8 cellular contexts compared by ENCODE assay signal in the genomic region with DNA sequence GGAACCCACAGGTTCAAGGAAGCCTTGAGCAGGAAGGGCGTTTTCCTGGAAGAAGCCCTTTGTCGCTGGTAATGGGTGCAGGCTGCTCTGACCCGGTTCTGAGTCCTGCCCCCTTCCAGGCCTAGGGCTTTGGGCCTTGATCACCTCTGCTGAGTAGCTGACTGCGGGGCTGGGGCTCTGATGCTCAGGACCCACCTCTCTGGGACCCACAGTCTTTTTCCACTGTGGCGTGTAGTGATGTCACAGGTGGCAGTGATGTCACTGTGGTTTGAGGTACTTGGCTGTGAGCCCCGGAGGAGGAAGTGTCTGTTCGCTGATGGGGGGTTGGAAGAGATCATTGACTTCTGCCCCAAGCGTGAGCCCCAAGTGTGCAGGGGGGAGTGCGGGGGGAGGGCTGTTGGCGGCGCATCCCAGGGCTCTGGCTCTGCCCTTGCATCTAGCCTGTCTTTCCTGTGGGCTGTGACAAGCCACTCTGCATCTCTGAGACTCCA. TPM values are rescaled to one million over a fixed set of nuclear protein-coding genes. Genes with fewer than 3 reads are reported as not detected.
A peak's percentile ranks its signal among the peaks of the same experiment; 100 is the strongest.
DNase-seq lines count a peak whose midpoint lies in the region; FAIRE-seq and TF ChIP-seq lines count a peak whose summit lies in the region.

No MANE protein-coding gene starts in this region.

- no peaks in the 10 kb centered on the region for H3K36me3 ChIP-seq in effector memory CD4-positive, alpha-beta T cell (ENCODE audit: control insufficient read depth, insufficient read depth, low read length)
- no peaks in the 10 kb centered on the region for H3K36me3 ChIP-seq in endodermal cell (ENCODE audit: control insufficient read depth, insufficient read depth, low read length)

- peak overlapping the region; percentile 88 for H3K27ac ChIP-seq in effector memory CD4-positive, alpha-beta T cell (ENCODE audit: insufficient read depth, low read length, poor library complexity, severe bottlenecking)
- H3K27ac ChIP-seq in endodermal cell (ENCODE audit: low read depth, low read length): no peak overlapping the region

- no peak overlapping the region for H3K4me3 Mint-ChIP-seq in endodermal cell

- FAIRE-seq in GM12891 (lab: Jason Lieb, UNC): peak; percentile 51

- no peak for TF ChIP-seq POLR2A in GM12891 (IDR thresholded peaks at IDR 0.05; ENCODE audit: low read depth, low read length)

- H3K9me3 Mint-ChIP-seq in endodermal cell: no peaks in the 10 kb centered on the region

- H3K9me3 ChIP-seq in effector memory CD4-positive, alpha-beta T cell (ENCODE audit: control insufficient read depth, low read length): no peaks in the 10 kb centered on the region
- H3K9me3 ChIP-seq in endodermal cell (ENCODE audit: control insufficient read depth, low read length): no peaks in the 10 kb centered on the region

- DNase-seq in GM12891 (ENCODE audit: insufficient read length, low spot score) (no peak), foreskin fibroblast (no peak), NCI-H1694 (lab: John Stamatoyannopoulos, UW) (no peak), AG08395 (ENCODE audit: low spot score) (no peak), endodermal cell (no peak)
- peak; percentile 96 for DNase-seq in activated CD4-positive, alpha-beta T cell treated with anti-CD3 and anti-CD28 coated beads, Interleukin-2, amount 50 U/mL, for 1 hour
- peak; percentile 91 to 96 (median 93) for DNase-seq in effector memory CD4-positive, alpha-beta T cell
- peak; percentile 68 to 84 (median 77) for DNase-seq in stimulated activated CD4-positive, alpha-beta T cell treated with anti-CD3 and anti-CD28 coated beads, Interleukin-12 subunit alpha, Interleukin-12 subunit beta, amount 100 ng/mL, for 48 hours (ENCODE audit: low read depth in 2 of 3, low spot score in 1 of 3)

- H3K27me3 Mint-ChIP-seq in endodermal cell (ENCODE audit: insufficient read depth): peaks cover 17% of the 10 kb centered on the region

- H3K4me3 ChIP-seq in effector memory CD4-positive, alpha-beta T cell (ENCODE audit: insufficient read depth, low read depth, low read length, poor library complexity, severe bottlenecking): no peak overlapping the region
- H3K4me3 ChIP-seq in foreskin fibroblast (ENCODE audit: low read depth in 1 of 2, low read length in 2 of 2) (no peak overlapping the region), endodermal cell (ENCODE audit: low read length) (no peak overlapping the region)

- no peaks in the 10 kb centered on the region for H3K27me3 ChIP-seq in effector memory CD4-positive, alpha-beta T cell (replicated peaks; ENCODE audit: control insufficient read depth, insufficient read depth, low read length, poor library complexity, severe bottlenecking)
- peaks cover 17% of the 10 kb centered on the region for H3K27me3 ChIP-seq in endodermal cell (ENCODE audit: control insufficient read depth, insufficient read depth, low read length, poor library complexity, severe bottlenecking)

- H3K4me1 ChIP-seq in effector memory CD4-positive, alpha-beta T cell (ENCODE audit: control insufficient read depth, insufficient read depth, low read length, poor library complexity, severe bottlenecking): peaks cover 85% of the 10 kb centered on the region
- no peaks in the 10 kb centered on the region for H3K4me1 ChIP-seq in endodermal cell (ENCODE audit: control insufficient read depth, insufficient read depth, low read length)

- 82 to 91% methylated on average over 4 to 11 of the region's 11 CpGs for WGBS in endodermal cell (ENCODE audit: insufficient coverage in 1 of 2, insufficient read length in 1 of 2), 2 experiments

- H3K4me1 Mint-ChIP-seq in endodermal cell: peaks cover 8% of the 10 kb centered on the region

- H3K36me3 Mint-ChIP-seq in endodermal cell (ENCODE audit: low read depth): no peaks in the 10 kb centered on the region

- TF ChIP-seq CTCF in foreskin fibroblast (IDR thresholded peaks at IDR 0.05; ENCODE audit: low read depth, low read length): no peak
- TF ChIP-seq CTCF in endodermal cell (conservative IDR thresholded peaks at IDR 0.05): no peak

- H3K9ac ChIP-seq in endodermal cell (ENCODE audit: extremely low read depth, low read length, poor library complexity, severe bottlenecking): no peak overlapping the region

- no peak overlapping the region for H3K27ac Mint-ChIP-seq in endodermal cell

TF ChIP-seq in GM12891, 5 proteins besides CTCF, POLR2A, EP300 and RAD21:
- TF ChIP-seq SPI1 (IDR thresholded peaks at IDR 0.05; ENCODE audit: low read depth, low read length) (peak; percentile 70), PAX5 (IDR thresholded peaks at IDR 0.05; ENCODE audit: insufficient read depth, low read length, severe bottlenecking) (no peak), POU2F2 (IDR thresholded peaks at IDR 0.05; ENCODE audit: low read depth, low read length) (no peak), TAF1 (IDR thresholded peaks at IDR 0.05; ENCODE audit: low read depth, low read length) (no peak), POLR2AphosphoS5 (IDR thresholded peaks at IDR 0.05; ENCODE audit: low read depth, low read length) (no peak)
TF ChIP-seq in GM12891: peak in this region for 1.

RNA-seq across cellular contexts. Expression of a gene that starts 6.9 kb away (rescaled TPM):
- 27.3 TPM for polyA plus RNA-seq in GM12891 (2012; ENCODE audit: low read depth, missing spikeins)
- total RNA-seq in endodermal cell: under 1 TPM; 0.24 to 0.40 TPM
- 1.7 TPM for polyA plus RNA-seq in endodermal cell (2013, experiment 1 of 2)
- polyA plus RNA-seq in endodermal cell (2013, experiment 2 of 2): 0.95 TPM

RNA-seq across cellular contexts. Expression of a gene that starts 56.2 kb away (rescaled TPM):
- 5.5 TPM for polyA plus RNA-seq in GM12891 (2012; ENCODE audit: low read depth, missing spikeins)
- 10 to 100 TPM; 32.5 to 36.7 TPM for total RNA-seq in endodermal cell
- polyA plus RNA-seq in endodermal cell (2013, experiment 1 of 2): 9.6 TPM
- 9.8 TPM for polyA plus RNA-seq in endodermal cell (2013, experiment 2 of 2)

Comparison
In these comparisons a context has a peak if more than half of its experiments do, and no peak if none do; other contexts are left out.
1. DNase-seq: peak in activated CD4-positive, alpha-beta T cell treated with anti-CD3 and anti-CD28 coated beads, Interleukin-2, amount 50 U/mL, for 1 hour (single experiment), effector memory CD4-positive, alpha-beta T cell (3 of 3) and stimulated activated CD4-positive, alpha-beta T cell treated with anti-CD3 and anti-CD28 coated beads, Interleukin-12 subunit alpha, Interleukin-12 subunit beta, amount 100 ng/mL, for 48 hours (3 of 3); none in GM12891 (single experiment), foreskin fibroblast (0 of 2), NCI-H1694 (single experiment), AG08395 (single experiment) and endodermal cell (single experiment).